Comparison of ENCODE assay signal across 8 cellular contexts in genomic region chr11:2944953-2945756, GRCh38. TPM values are rescaled to one million over a fixed set of nuclear protein-coding genes. Genes with fewer than 3 reads are reported as not detected.
DNase-seq lines count a peak whose midpoint lies in the region; ATAC-seq and TF ChIP-seq lines count a peak whose summit lies in the region.

No MANE protein-coding gene starts in this region.

- H3K4me3 ChIP-seq in CD8-positive, alpha-beta T cell (ENCODE audit: low read depth, low read length): no peak overlapping the region
- H3K4me3 ChIP-seq in dorsolateral prefrontal cortex: peak overlapping the region in 38 of 59 donors; percentile 5 to 54 (median 28)

- H3K36me3 ChIP-seq in CD8-positive, alpha-beta T cell (ENCODE audit: insufficient read depth, low read length): peaks cover 24% of the 10 kb centered on the region

- no peaks in the 10 kb centered on the region for H3K9me3 Mint-ChIP-seq in CD8-positive, alpha-beta T cell

- H3K27ac ChIP-seq in CD8-positive, alpha-beta T cell (ENCODE audit: low read depth, low read length): no peak overlapping the region
- peak overlapping the region in 25 of 59 donors; percentile 11 to 70 (median 46) for H3K27ac ChIP-seq in dorsolateral prefrontal cortex

- H3K9me3 ChIP-seq in CD8-positive, alpha-beta T cell (ENCODE audit: low read length): no peaks in the 10 kb centered on the region
- no peaks in the 10 kb centered on the region for H3K9me3 ChIP-seq in T-helper 17 cell (ENCODE audit: control insufficient read depth, low read length, poor library complexity, severe bottlenecking)

- H3K4me3 Mint-ChIP-seq in CD8-positive, alpha-beta T cell: peak overlapping the region; percentile 56
- H3K4me3 Mint-ChIP-seq in T-helper 17 cell: peak overlapping the region; percentile 28

- peaks cover 49% of the 10 kb centered on the region for H3K4me1 Mint-ChIP-seq in CD8-positive, alpha-beta T cell (ENCODE audit: low read depth)
- H3K4me1 Mint-ChIP-seq in T-helper 17 cell: peaks cover 31% of the 10 kb centered on the region

- H3K27me3 ChIP-seq in CD8-positive, alpha-beta T cell (ENCODE audit: insufficient read depth, low read length): no peaks in the 10 kb centered on the region
- no peaks in the 10 kb centered on the region for H3K27me3 ChIP-seq in dorsolateral prefrontal cortex

- peaks cover 36% of the 10 kb centered on the region for H3K4me1 ChIP-seq in CD8-positive, alpha-beta T cell (ENCODE audit: insufficient read depth, low read length)

- intact Hi-C loops in CD8-positive, alpha-beta T cell (cut with DNase I, micrococcal nuclease): no loop called here
- intact Hi-C loops in dorsolateral prefrontal cortex (cut with DNase I): no loop called here

- DNase-seq in CD8-positive, alpha-beta T cell: peak in 2 of 7 experiments; percentile 44 to 56
- DNase-seq in T-helper 17 cell (no peak), dorsolateral prefrontal cortex (peak; percentile 80 to 97 (median 94)), left lobe of liver (ENCODE audit: low spot score) (peak; percentile 87), KBM-7 (no peak), GF-D8 (lab: John Stamatoyannopoulos, UW) (no peak), NCI-H1436 treated with DMSO at 0.1 percent for 48 hours (lab: John Stamatoyannopoulos, UW) (no peak)
- peak; percentile 54 to 69 for DNase-seq in stimulated activated CD4-positive, alpha-beta T cell treated with anti-CD3 and anti-CD28 coated beads, Interleukin-2, amount 100 ng/mL, for 24 hours

- ATAC-seq in CD8-positive, alpha-beta T cell: peak; percentile 40
- ATAC-seq in T-helper 17 cell (peak; percentile 49), left lobe of liver (peak; percentile 80)

- POLR2A ChIA-PET in CD8-positive, alpha-beta T cell (lab: Charles Lee): interaction anchor here (0.8 to 1.7 kb wide), 2 partner anchors 77 to 377 kb away, joined by 4 read pairs; no protein-coding TSS in a partner anchor

- no peaks in the 10 kb centered on the region for H3K27me3 Mint-ChIP-seq in CD8-positive, alpha-beta T cell (ENCODE audit: low read depth)
- no peaks in the 10 kb centered on the region for H3K27me3 Mint-ChIP-seq in T-helper 17 cell

- CTCF ChIA-PET in CD8-positive, alpha-beta T cell (lab: Charles Lee): interaction anchor here (0.9 to 2.1 kb wide), 8 partner anchors 9 to 412 kb away, joined by 3 to 10 read pairs (median 4); no protein-coding TSS in a partner anchor

- no peak for TF ChIP-seq CTCF in CD8-positive, alpha-beta T cell (IDR thresholded peaks at IDR 0.05)
- TF ChIP-seq CTCF in dorsolateral prefrontal cortex (IDR thresholded peaks at IDR 0.05 in 54 of 56, conservative IDR thresholded peaks at IDR 0.05 in 2 of 56; ENCODE audit: low read depth in 1 of 56, partially characterized antibody in 56 of 56): peak in 15 of 56 donors; percentile 8 to 44 (median 26)

- peaks cover 56% of the 10 kb centered on the region for H3K36me3 Mint-ChIP-seq in CD8-positive, alpha-beta T cell
- peaks cover 9% of the 10 kb centered on the region for H3K36me3 Mint-ChIP-seq in T-helper 17 cell (ENCODE audit: low read depth)

- H3K27ac Mint-ChIP-seq in CD8-positive, alpha-beta T cell: peak overlapping the region; percentile 76
- peak overlapping the region; percentile 66 for H3K27ac Mint-ChIP-seq in T-helper 17 cell

- in situ Hi-C loops in KBM-7 (cut with MboI; ENCODE audit: low pct_unique_long_range_greater_than_20kb, low sequenced_read_pairs): no loop called here

RNA-seq across cellular contexts. Expression of gene PHLDA2, which starts 15.9 kb away (rescaled TPM):
- 1 to 10 TPM in 1 of 2 experiments, under 1 TPM in 1; 0.61 to 1.6 TPM for total RNA-seq in CD8-positive, alpha-beta T cell
- total RNA-seq in T-helper 17 cell: 1 to 10 TPM in 1 of 2 donors, under 1 TPM in 1; 0.96 to 2.8 TPM
- 1 to 10 TPM in 104 of 120 experiments, under 1 TPM in 13, not detected in 3; 0.52 to 7.6 (median 2.4) TPM for total RNA-seq in dorsolateral prefrontal cortex
- 1.3 TPM for total RNA-seq in left lobe of liver

RNA-seq across cellular contexts. Expression of gene NAP1L4, which starts 47.0 kb away (rescaled TPM):
- 100 to 1,000 TPM; 276 to 290 TPM for total RNA-seq in CD8-positive, alpha-beta T cell
- total RNA-seq in T-helper 17 cell: 100 to 1,000 TPM; 229 to 275 TPM
- total RNA-seq in dorsolateral prefrontal cortex: 100 to 1,000 TPM; 135 to 252 (median 182) TPM
- total RNA-seq in left lobe of liver: 42.2 TPM

RNA-seq across cellular contexts. Expression of gene CDKN1C, which starts 59.6 kb away (rescaled TPM):
- total RNA-seq in CD8-positive, alpha-beta T cell: 1 to 10 TPM; 2.5 to 3.6 TPM
- total RNA-seq in T-helper 17 cell (1 to 10 TPM in 1 of 2 donors, under 1 TPM in 1; 0.91 to 2.6 TPM), dorsolateral prefrontal cortex (100 to 1,000 TPM in 8 of 120 experiments, 10 to 100 TPM in 112; 11.0 to 191 (median 44.8) TPM), left lobe of liver (8.4 TPM)

Comparison
In these comparisons a context has a peak if more than half of its experiments do, and no peak if none do; other contexts are left out.
1. DNase-seq: peak in dorsolateral prefrontal cortex (10 of 10), left lobe of liver (single experiment) and stimulated activated CD4-positive, alpha-beta T cell treated with anti-CD3 and anti-CD28 coated beads, Interleukin-2, amount 100 ng/mL, for 24 hours (2 of 2); none in T-helper 17 cell (0 of 3), KBM-7 (single experiment), GF-D8 (single experiment) and NCI-H1436 treated with DMSO at 0.1 percent for 48 hours (single experiment).
2. Peak in every context shown above with its lines, with median percentiles within 50 percentile points of each other: ATAC-seq.